1 cellular context compared by ENCODE assay signal in genomic region chr20:50509923-50510705, GRCh38.
TF ChIP-seq lines count a peak whose summit lies in the region.

TSS of gene PTPN1 (plus strand) at chr20:50510383. CDS start at chr20:50510528, 145 bp downstream.

TF ChIP-seq in HepG2, 621 proteins besides CTCF, POLR2A, EP300 and RAD21 (continued from another document and continues in another):
- TF ChIP-seq RNF219 (CRISPR knock-in tag; IDR thresholded peaks at IDR 0.05): no peak
- no peak for TF ChIP-seq SMYD3 (CRISPR knock-in tag; IDR thresholded peaks at IDR 0.05)
- peak; percentile 91 to 94 for TF ChIP-seq HMGXB4 (CRISPR knock-in tag; IDR thresholded peaks at IDR 0.05; ENCODE audit: borderline replicate concordance in 1 of 2, low read depth in 1 of 2)
- TF ChIP-seq ZNF530 (CRISPR knock-in tag; IDR thresholded peaks at IDR 0.05; ENCODE audit: low read depth): no peak
- peak; percentile 95 for TF ChIP-seq SP5 (CRISPR knock-in tag; IDR thresholded peaks at IDR 0.05; ENCODE audit: borderline replicate concordance, low read depth)
- TF ChIP-seq JDP2 (CRISPR knock-in tag; IDR thresholded peaks at IDR 0.05; ENCODE audit: borderline replicate concordance): no peak
- peak in 1 of 2 experiments; percentile 51; a peak in 1 of 4 replicates for TF ChIP-seq ATF4 (CRISPR knock-in tag; IDR thresholded peaks at IDR 0.05)
- no peak; the same call in 1 of the 2 replicates for TF ChIP-seq ZNF441 (CRISPR knock-in tag; IDR thresholded peaks at IDR 0.05; ENCODE audit: borderline replicate concordance)
- TF ChIP-seq KDM3A (CRISPR knock-in tag; IDR thresholded peaks at IDR 0.05; ENCODE audit: low read depth): peak; percentile 91; the same call in 1 of the 2 replicates
- no peak; the same call in 1 of the 2 replicates for TF ChIP-seq CREB3 (CRISPR knock-in tag; IDR thresholded peaks at IDR 0.05)
- TF ChIP-seq NONO (IDR thresholded peaks at IDR 0.05): no peak
- TF ChIP-seq NONO (CRISPR knock-in tag; conservative IDR thresholded peaks at IDR 0.05): peak; percentile 97
- no peak for TF ChIP-seq ATF5 (CRISPR knock-in tag; IDR thresholded peaks at IDR 0.05; ENCODE audit: low read depth)
- no peak for TF ChIP-seq SRSF9 (IDR thresholded peaks at IDR 0.05; ENCODE audit: borderline replicate concordance, insufficient read depth, low read depth, low read length, poor library complexity, severe bottlenecking)
- TF ChIP-seq RAD51 (IDR thresholded peaks at IDR 0.05; ENCODE audit: borderline replicate concordance): no peak
- TF ChIP-seq ZNF224 (CRISPR knock-in tag; IDR thresholded peaks at IDR 0.05): peak; percentile 76
- TF ChIP-seq GPBP1L1 (CRISPR knock-in tag; IDR thresholded peaks at IDR 0.05): no peak
- no peak for TF ChIP-seq ZNF75D (CRISPR knock-in tag; IDR thresholded peaks at IDR 0.05; ENCODE audit: borderline replicate concordance)
- TF ChIP-seq TEF (CRISPR knock-in tag; IDR thresholded peaks at IDR 0.05): 0 out of 2 replicates have a peak, but pooled peaks have one; percentile 62
- TF ChIP-seq ZXDC (CRISPR knock-in tag; IDR thresholded peaks at IDR 0.05): no peak; the same call in 1 of the 2 replicates
- peak; percentile 89 for TF ChIP-seq SRSF1 (optimal IDR thresholded peaks at IDR 0.05; ENCODE audit: low read depth, low read length)
- peak; percentile 48; the same call in 1 of the 2 replicates for TF ChIP-seq TFDP1 (CRISPR knock-in tag; IDR thresholded peaks at IDR 0.05; ENCODE audit: borderline replicate concordance)
- TF ChIP-seq REL (CRISPR knock-in tag; conservative IDR thresholded peaks at IDR 0.05): peak; percentile 85; the same call in 1 of the 2 replicates
- TF ChIP-seq STAT6 (CRISPR knock-in tag; IDR thresholded peaks at IDR 0.05; ENCODE audit: borderline replicate concordance): peak; percentile 95; the same call in 1 of the 2 replicates
- peak; percentile 98 for TF ChIP-seq POLR2AphosphoS5 (IDR thresholded peaks at IDR 0.05; ENCODE audit: low read depth, low read length)
- peak; percentile 96 for TF ChIP-seq SIX4 (CRISPR knock-in tag; IDR thresholded peaks at IDR 0.05)
- TF ChIP-seq GRHL1 (CRISPR knock-in tag; conservative IDR thresholded peaks at IDR 0.05): no peak
- TF ChIP-seq ZBTB14 (CRISPR knock-in tag; IDR thresholded peaks at IDR 0.05): peak; percentile 90
- TF ChIP-seq TP53 (CRISPR knock-in tag; conservative IDR thresholded peaks at IDR 0.05): peak; percentile 41; the same call in 1 of the 2 replicates
- TF ChIP-seq ZNF143 (CRISPR knock-in tag; IDR thresholded peaks at IDR 0.05): no peak; the same call in 1 of the 2 replicates
- 0 out of 2 replicates have a peak, but pooled peaks have one; percentile 57 for TF ChIP-seq ZNF24 (IDR thresholded peaks at IDR 0.05)
- TF ChIP-seq XBP1 (CRISPR knock-in tag; IDR thresholded peaks at IDR 0.05): peak; percentile 90; the same call in 1 of the 2 replicates
- TF ChIP-seq ZFYVE20 (CRISPR knock-in tag; IDR thresholded peaks at IDR 0.05; ENCODE audit: borderline replicate concordance, low read depth): 0 out of 2 replicates have a peak, but pooled peaks have one; percentile 43
- TF ChIP-seq GABPA (IDR thresholded peaks at IDR 0.05; ENCODE audit: low read depth, low read length): peak; percentile 82
- peak; percentile 93 for TF ChIP-seq GABPA (CRISPR knock-in tag; IDR thresholded peaks at IDR 0.05; ENCODE audit: low read depth)
